In the genomic region with DNA sequence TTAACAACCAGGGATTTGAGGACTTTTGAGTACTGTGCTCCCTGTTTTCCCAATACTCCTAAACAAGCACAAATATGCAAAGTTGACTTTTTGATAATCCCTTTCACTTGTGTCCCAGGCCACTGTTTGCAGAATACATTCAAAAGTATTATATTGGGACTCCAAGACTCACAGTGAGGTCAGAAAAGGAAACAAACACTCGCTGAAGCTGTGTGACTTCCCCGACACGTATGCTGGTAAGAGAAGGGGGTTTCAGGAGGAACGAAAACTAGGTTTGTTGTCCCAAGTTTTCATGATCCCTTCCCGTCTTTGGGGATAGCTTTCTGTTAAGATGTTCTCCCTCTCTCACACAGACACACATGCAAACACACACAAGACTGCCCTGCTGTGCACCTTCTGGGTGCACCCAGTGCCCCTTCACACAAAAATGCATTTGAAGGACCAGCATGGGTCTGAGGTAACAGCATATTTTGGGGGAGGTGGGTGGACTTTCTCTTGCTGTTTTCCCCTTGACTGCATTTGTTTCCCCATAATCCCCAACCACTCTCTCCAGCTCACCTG, we compare ENCODE assay signal across 27 cellular contexts.
"Had no signal": no experiment of that assay in that cellular context is flagged by ENCODE, and none has a peak within 500 bp of the region (broad histone marks: within the 10 kb centered on the region; RNA-seq: fewer than 3 reads in every experiment).

No MANE protein-coding gene starts in this region.

- ATAC-seq: stimulated activated effector memory CD8-positive, alpha-beta T cell treated with anti-CD3 and anti-CD28 coated beads, Interleukin-12 subunit alpha, Interleukin-12 subunit beta, amount 100 ng/mL, for 72 hours had no signal

- H3K9me3 ChIP-seq: neutrophil, ovary, prostate gland, sigmoid colon, thoracic aorta had no signal

- DNase-seq: activated CD4-positive, alpha-beta T cell treated with anti-CD3 and anti-CD28 coated beads for 48 hours; activated CD4-positive, alpha-beta T cell treated with anti-CD3 and anti-CD28 coated beads, Interleukin-2, amount 50 U/mL, for 48 hours; activated CD8-positive, alpha-beta memory T cell treated with anti-CD3 and anti-CD28 coated beads, Interleukin-2, amount 50 U/mL, for 4 hours; activated gamma-delta T cell; activated naive CD4-positive, alpha-beta T cell treated with anti-CD3 and anti-CD28 coated beads, Interleukin-2, amount 10 ng/mL, durations not matched to agents 7 days and 5 days; activated naive CD8-positive, alpha-beta T cell treated with anti-CD3 and anti-CD28 coated beads, Interleukin-2, amount 10 ng/mL, durations not matched to agents 7 days and 5 days; activated T-cell treated with anti-CD3 and anti-CD28 coated beads, Interleukin-2, amount 50 U/mL, for 1 hour; brain microvascular endothelial cell; dorsolateral prefrontal cortex; effector memory CD4-positive, alpha-beta T cell; glutamatergic neuron; islet precursor cell; left ventricle myocardium superior; ovary; sigmoid colon; small intestine; stimulated activated CD4-positive, alpha-beta T cell treated with anti-CD3 and anti-CD28 coated beads, Interleukin-4, amount 100 ng/mL, for 24 hours; trophoblast cell had no signal

- H3K4me1 ChIP-seq: prostate gland had no signal

- FAIRE-seq: astrocyte, TTC549, urothelium cell line had no signal

- H3K27ac ChIP-seq: brain microvascular endothelial cell, dorsolateral prefrontal cortex, neutrophil, ovary, prostate gland, sigmoid colon, thoracic aorta, VCaP had no signal

- H3K27me3 ChIP-seq: brain microvascular endothelial cell, ovary had no signal

- H3K36me3 ChIP-seq: brain microvascular endothelial cell, neutrophil, ovary, prostate gland, sigmoid colon, thoracic aorta had no signal

- H3K4me3 ChIP-seq: coronary artery, dorsolateral prefrontal cortex, ovary, prostate gland, sigmoid colon, thoracic aorta had no signal
